In the genomic region with DNA sequence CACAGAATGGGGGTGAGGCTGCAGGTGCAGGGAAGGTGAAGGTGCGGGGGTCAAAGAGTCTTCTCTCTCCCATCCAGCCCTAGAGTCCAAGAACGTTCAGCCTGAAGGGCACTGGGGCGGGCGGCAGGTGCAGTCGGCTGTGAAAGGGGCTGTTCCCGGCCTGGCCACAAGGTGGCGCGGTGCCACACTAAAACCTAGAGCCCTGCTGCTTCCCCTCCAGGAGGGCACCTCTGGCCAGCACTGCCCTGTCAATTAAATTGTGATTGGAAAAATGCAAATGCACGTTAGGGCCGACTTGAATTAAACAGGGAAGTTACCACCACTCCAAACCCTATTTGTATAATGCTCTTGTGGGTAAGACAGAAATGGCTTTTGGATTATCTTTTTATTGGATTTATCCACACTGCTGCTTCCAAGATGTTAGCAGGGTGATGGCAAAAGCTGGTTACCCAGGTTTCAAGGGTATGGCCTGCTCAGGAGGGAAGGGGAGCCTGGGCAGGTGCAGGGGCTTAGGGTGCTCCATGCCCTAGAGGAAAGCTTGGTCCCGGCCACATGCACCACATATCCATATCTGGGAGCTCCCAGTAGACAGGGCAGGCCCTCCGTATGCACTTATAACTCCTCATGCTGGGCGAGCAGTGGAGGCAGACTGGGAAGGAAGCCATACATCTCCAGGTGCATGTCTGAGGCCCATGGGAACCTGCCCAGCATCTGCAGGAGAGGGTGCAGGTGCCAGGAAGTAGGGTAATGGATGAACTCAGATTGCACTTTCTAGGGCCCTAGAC, we compare ENCODE assay signal across 8 cellular contexts.
A peak's percentile ranks its signal among the peaks of the same experiment; 100 is the strongest.
DNase-seq lines count a peak whose midpoint lies in the region; ATAC-seq and TF ChIP-seq lines count a peak whose summit lies in the region.

No MANE protein-coding gene starts in this region.

- TF ChIP-seq CTCF in BJ (IDR thresholded peaks at IDR 0.05; ENCODE audit: insufficient read depth, low read depth, low read length): peak; percentile 92
- TF ChIP-seq CTCF in sigmoid colon (IDR thresholded peaks at IDR 0.05): peak; percentile 92 to 97 (median 96)

- POLR2A ChIA-PET in BJ (lab: Charles Lee): no interaction called here

- ATAC-seq in GM19463 (IDR thresholded peaks at IDR 0.05; ENCODE audit: unreplicated experiment) (peak; percentile 65), right cardiac atrium (peak; percentile 58 to 63), GM21737 (IDR thresholded peaks at IDR 0.05; ENCODE audit: unreplicated experiment) (no peak)

- 15% methylated on average over 13 of the region's 13 CpGs for WGBS in right cardiac atrium
- 17 to 20% methylated on average over 13 of the region's 13 CpGs for WGBS in sigmoid colon, 2 donors

- TF ChIP-seq EP300 in sigmoid colon (IDR thresholded peaks at IDR 0.05): no peak

- H3K27me3 ChIP-seq in BJ (ENCODE audit: control insufficient read depth, insufficient read depth, low read length): peaks cover 7% of the 10 kb centered on the region
- H3K27me3 ChIP-seq in right cardiac atrium (ENCODE audit: control insufficient read depth, insufficient read depth): no peaks in the 10 kb centered on the region
- H3K27me3 ChIP-seq in sigmoid colon: no peaks in the 10 kb centered on the region

- DNase-seq in BJ (ENCODE audit: low read depth) (no peak), NCI-H146 treated with DMSO at 0.1 percent for 48 hours (lab: John Stamatoyannopoulos, UW; ENCODE audit: unreplicated experiment) (peak; percentile 73), T-helper 9 cell (peak; percentile 66), amygdala (lab: John Stamatoyannopoulos, UW) (peak in 50 of 56 donors; percentile 9 to 88 (median 52)), right cardiac atrium (peak; percentile 71 to 92 (median 92)), sigmoid colon (peak; percentile 90)

- intact Hi-C loops in right cardiac atrium (cut with DNase I) (loop anchor here (2.0 to 10.0 kb wide), 7 partner anchors 118 to 233 kb away; a partner anchor contains a TSS), sigmoid colon (cut with DNase I) (loop anchor here (1.0 to 2.0 kb wide), 2 partner anchors 121 to 230 kb away; no protein-coding TSS in a partner anchor)

- H3K9me3 ChIP-seq in right cardiac atrium (ENCODE audit: control insufficient read depth, low read length): no peaks in the 10 kb centered on the region
- H3K9me3 ChIP-seq in sigmoid colon: no peaks in the 10 kb centered on the region

- peak overlapping the region; percentile 33 for H3K27ac ChIP-seq in right cardiac atrium (ENCODE audit: low read length)
- peak overlapping the region; percentile 76 to 87 (median 83) for H3K27ac ChIP-seq in sigmoid colon

- H3K4me1 ChIP-seq in right cardiac atrium (ENCODE audit: control insufficient read depth, insufficient read depth, low read length) (peaks cover 5% of the 10 kb centered on the region), sigmoid colon (peaks cover 0 to 59% (median 55%) of the 10 kb centered on the region in 4 donors)

- no peak for TF ChIP-seq POLR2A in sigmoid colon (IDR thresholded peaks at IDR 0.05)

- H3K4me3 ChIP-seq in BJ (ENCODE audit: low read depth, low read length): no peak overlapping the region
- no peak overlapping the region for H3K4me3 ChIP-seq in right cardiac atrium (ENCODE audit: low read length)
- no peak overlapping the region for H3K4me3 ChIP-seq in sigmoid colon

- H3K36me3 ChIP-seq in BJ (ENCODE audit: control insufficient read depth, insufficient read depth, low read length) (no peaks in the 10 kb centered on the region), sigmoid colon (peaks cover 0 to 45% (median 17%) of the 10 kb centered on the region in 4 donors)

- CTCF ChIA-PET in BJ (lab: Yijun Ruan, JAX): interaction anchor here (0.6 to 13.9 kb wide), 22 partner anchors 9 to 258 kb away, joined by 3 to 200 read pairs (median 4); no protein-coding TSS in a partner anchor
